Comparison of ENCODE assay signal across 17 cellular contexts in genomic region chr1:57966340-57966739, GRCh38.
"Had no signal": no experiment of that assay in that cellular context is flagged by ENCODE, and none has a peak within 500 bp of the region (broad histone marks: within the 10 kb centered on the region; RNA-seq: fewer than 3 reads in every experiment).

No MANE protein-coding gene starts in this region.

- H3K4me3 ChIP-seq: colonic mucosa, stomach, thoracic aorta had no signal

- H3K27me3 Mint-ChIP-seq: naive B cell had no signal

- H3K4me1 Mint-ChIP-seq: naive B cell, nephron progenitor cell had no signal

- H3K9me3 Mint-ChIP-seq: naive B cell, nephron progenitor cell had no signal

- DNase-seq: colonic mucosa; dermis blood vessel endothelial cell; erythroblast; naive B cell; posterior cingulate gyrus; right cardiac atrium; small intestine; stimulated activated CD4-positive, alpha-beta T cell treated with anti-CD3 and anti-CD28 coated beads, Interleukin-12 subunit alpha, Interleukin-12 subunit beta, amount 100 ng/mL, for 4 hours; stimulated activated naive CD4-positive, alpha-beta T cell; stomach; substantia nigra had no signal

- H3K27me3 ChIP-seq: colonic mucosa, foreskin keratinocyte, neutrophil, stomach had no signal

- H3K36me3 ChIP-seq: colonic mucosa, neutrophil, stomach, thoracic aorta had no signal

- ATAC-seq: right cardiac atrium had no signal

- FAIRE-seq: endothelial cell of umbilical vein, islet of Langerhans, small intestine had no signal

- H3K27ac ChIP-seq: colonic mucosa, foreskin keratinocyte, neutrophil, stomach, thoracic aorta had no signal

- H3K4me1 ChIP-seq: colonic mucosa, foreskin keratinocyte, stomach had no signal

- H3K36me3 Mint-ChIP-seq: naive B cell had no signal

- H3K9me3 ChIP-seq: colonic mucosa, neutrophil, stomach, thoracic aorta had no signal

- H3K4me3 Mint-ChIP-seq: naive B cell, nephron progenitor cell had no signal

- H3K27ac Mint-ChIP-seq: naive B cell, nephron progenitor cell had no signal
